In the genomic region with DNA sequence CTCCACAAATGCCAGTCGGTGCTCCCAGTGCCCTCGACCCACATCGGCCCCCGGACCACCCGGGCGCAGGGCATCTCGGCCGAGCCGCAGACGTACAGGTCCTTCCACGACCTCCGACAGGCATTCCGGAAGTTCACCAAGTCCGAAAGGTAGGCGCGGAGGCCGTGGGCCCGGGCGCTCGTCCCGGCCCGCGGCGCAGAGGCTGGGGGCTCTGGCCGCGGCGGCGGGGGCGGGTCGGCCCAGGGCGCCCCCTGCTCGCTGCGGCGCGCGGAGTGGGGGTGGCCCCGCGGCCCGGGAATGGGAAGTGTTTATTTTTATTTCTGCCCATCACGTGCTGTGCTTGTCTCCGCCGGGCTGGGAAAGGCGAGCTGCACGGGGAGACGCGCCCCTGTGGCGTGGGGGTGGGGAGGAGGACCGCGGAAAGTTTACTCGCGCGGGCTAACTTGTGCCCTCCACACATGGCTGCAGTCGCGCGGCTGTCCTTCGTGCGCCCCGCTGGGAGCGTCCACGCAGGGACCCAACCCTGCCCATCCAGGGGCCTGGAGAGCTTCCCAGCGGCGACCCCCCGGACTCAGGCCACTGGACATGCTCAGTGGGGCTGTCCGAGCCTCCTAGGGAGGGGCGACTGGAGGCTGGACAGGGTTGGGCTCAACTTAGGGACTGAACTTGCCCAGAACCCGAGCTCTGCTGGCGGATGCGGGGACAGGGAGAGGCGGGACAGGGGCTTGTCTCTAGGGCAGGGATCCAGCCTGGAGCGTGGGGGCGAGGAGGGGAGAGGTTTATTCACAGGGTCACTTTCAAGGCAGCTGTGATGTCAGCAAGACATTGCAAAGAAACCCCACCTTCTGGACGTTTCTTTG, we compare ENCODE assay signal across 10 cellular contexts.
DNase-seq lines count a peak whose midpoint lies in the region; ATAC-seq and TF ChIP-seq lines count a peak whose summit lies in the region.
"Had no signal": no experiment of that assay in that cellular context is flagged by ENCODE, and none has a peak within 500 bp of the region (broad histone marks: within the 10 kb centered on the region; RNA-seq: fewer than 3 reads in every experiment).

No MANE protein-coding gene starts in this region.

- H3K4me3 ChIP-seq in parathyroid adenoma (ENCODE audit: low read depth, low read length) = peak overlapping the region; percentile 66

- peak overlapping the region; percentile 80 for H2AFZ ChIP-seq in parathyroid adenoma

- peak overlapping the region; percentile 39 for H3K4me3 Mint-ChIP-seq in activated CD4-positive, alpha-beta memory T cell treated with anti-CD3 and anti-CD28 coated beads, Interleukin-2, amount 10 ng/mL, durations not matched to agents 7 days and 5 days

- POLR2A ChIA-PET in activated CD4-positive, alpha-beta memory T cell treated with anti-CD3 and anti-CD28 coated beads, Interleukin-2, amount 10 ng/mL, durations not matched to agents 7 days and 5 days (lab: Charles Lee) = no interaction called here

- H3K79me2 ChIP-seq in parathyroid adenoma = no peaks in the 10 kb centered on the region

- no peaks in the 10 kb centered on the region for H3K9me3 Mint-ChIP-seq in activated CD4-positive, alpha-beta memory T cell treated with anti-CD3 and anti-CD28 coated beads, Interleukin-2, amount 10 ng/mL, durations not matched to agents 7 days and 5 days

- DNase-seq in GM04504 (ENCODE audit: low read depth) (peak; percentile 48), Right ventricle myocardium inferior (ENCODE audit: missing footprints) (peak; percentile 78), NCI-H146 treated with DMSO at 0.1 percent for 48 hours (lab: John Stamatoyannopoulos, UW; ENCODE audit: unreplicated experiment) (no peak), NCI-H446 (lab: John Stamatoyannopoulos, UW) (no peak)
- DNase-seq in activated CD4-positive, alpha-beta memory T cell treated with anti-CD3 and anti-CD28 coated beads, Interleukin-2, amount 10 ng/mL, durations not matched to agents 7 days and 5 days = no peak
- no peak for DNase-seq in central memory CD4-positive, alpha-beta T cell

- CTCF ChIA-PET in activated CD4-positive, alpha-beta memory T cell treated with anti-CD3 and anti-CD28 coated beads, Interleukin-2, amount 10 ng/mL, durations not matched to agents 7 days and 5 days (lab: Charles Lee) = no interaction called here

- H3K36me3 ChIP-seq in parathyroid adenoma (ENCODE audit: control insufficient read depth, insufficient read depth, low read length) = no peaks in the 10 kb centered on the region
- H3K36me3 ChIP-seq: neutrophil had no signal

- no peak overlapping the region for H3K27ac Mint-ChIP-seq in activated CD4-positive, alpha-beta memory T cell treated with anti-CD3 and anti-CD28 coated beads, Interleukin-2, amount 10 ng/mL, durations not matched to agents 7 days and 5 days

- no peaks in the 10 kb centered on the region for H3K9me3 ChIP-seq in parathyroid adenoma (ENCODE audit: control insufficient read depth, low read length)
- H3K9me3 ChIP-seq: neutrophil had no signal

- H3K4me1 Mint-ChIP-seq in activated CD4-positive, alpha-beta memory T cell treated with anti-CD3 and anti-CD28 coated beads, Interleukin-2, amount 10 ng/mL, durations not matched to agents 7 days and 5 days = peaks cover 8% of the 10 kb centered on the region

- TF ChIP-seq CTCF in parathyroid adenoma (IDR thresholded peaks at IDR 0.05) = no peak

- intact Hi-C loops in Right ventricle myocardium inferior (cut with DNase I) = no loop called here

- H3K4me2 ChIP-seq in parathyroid adenoma (ENCODE audit: low read length) = peak overlapping the region; percentile 88

- ATAC-seq in Right ventricle myocardium inferior (peak; percentile 67), GM18858 (IDR thresholded peaks at IDR 0.05; ENCODE audit: unreplicated experiment) (no peak)

- peak overlapping the region; percentile 58 for H3K27ac ChIP-seq in parathyroid adenoma
- H3K27ac ChIP-seq: HL-60, neutrophil had no signal

- peaks cover 47% of the 10 kb centered on the region for H3K27me3 Mint-ChIP-seq in activated CD4-positive, alpha-beta memory T cell treated with anti-CD3 and anti-CD28 coated beads, Interleukin-2, amount 10 ng/mL, durations not matched to agents 7 days and 5 days

- H3K4me1 ChIP-seq in parathyroid adenoma = no peaks in the 10 kb centered on the region

- no peak overlapping the region for H3K9ac ChIP-seq in parathyroid adenoma

- no peaks in the 10 kb centered on the region for H3K36me3 Mint-ChIP-seq in activated CD4-positive, alpha-beta memory T cell treated with anti-CD3 and anti-CD28 coated beads, Interleukin-2, amount 10 ng/mL, durations not matched to agents 7 days and 5 days (ENCODE audit: low read depth)

- no peaks in the 10 kb centered on the region for H3K27me3 ChIP-seq in parathyroid adenoma (ENCODE audit: control insufficient read depth, insufficient read depth, low read length)

Comparison
In these comparisons a context has a peak if more than half of its experiments do, and no peak if none do; other contexts are left out.
1. DNase-seq: peak in GM04504 (single experiment) and Right ventricle myocardium inferior (single experiment); none in activated CD4-positive, alpha-beta memory T cell treated with anti-CD3 and anti-CD28 coated beads, Interleukin-2, amount 10 ng/mL, durations not matched to agents 7 days and 5 days (single experiment), NCI-H146 treated with DMSO at 0.1 percent for 48 hours (single experiment), central memory CD4-positive, alpha-beta T cell (single experiment) and NCI-H446 (0 of 2).